ENCODE assay signal across 10 cellular contexts in genomic region chr5:84088996-84089395, GRCh38.
DNase-seq lines count a peak whose midpoint lies in the region; ATAC-seq, FAIRE-seq and TF ChIP-seq lines count a peak whose summit lies in the region.
"Had no signal": no experiment of that assay in that cellular context is flagged by ENCODE, and none has a peak within 500 bp of the region (broad histone marks: within the 10 kb centered on the region; RNA-seq: fewer than 3 reads in every experiment).

No MANE protein-coding gene starts in this region.

- no peak overlapping the region for H3K4me3 Mint-ChIP-seq in astrocyte (ENCODE audit: unreplicated experiment)
- H3K4me3 Mint-ChIP-seq: activated B cell treated with CpG ODN at 0.5 μM for 24 hours had no signal

- H3K4me3 ChIP-seq in astrocyte (ENCODE audit: insufficient read depth, low read depth, low read length): no peak overlapping the region
- H3K4me3 ChIP-seq: right lobe of liver had no signal

- no peaks in the 10 kb centered on the region for H3K27me3 Mint-ChIP-seq in astrocyte (ENCODE audit: low read depth, unreplicated experiment)
- H3K27me3 Mint-ChIP-seq: activated B cell treated with CpG ODN at 0.5 μM for 24 hours had no signal

- peaks cover 2% of the 10 kb centered on the region for H3K36me3 ChIP-seq in astrocyte (ENCODE audit: insufficient read depth, low read length)
- H3K36me3 ChIP-seq: right lobe of liver had no signal

- no peak overlapping the region for H3K27ac Mint-ChIP-seq in astrocyte (ENCODE audit: unreplicated experiment)
- H3K27ac Mint-ChIP-seq: activated B cell treated with CpG ODN at 0.5 μM for 24 hours had no signal

- peaks cover 3% of the 10 kb centered on the region for H3K9me3 Mint-ChIP-seq in astrocyte (ENCODE audit: unreplicated experiment)
- H3K9me3 Mint-ChIP-seq: activated B cell treated with CpG ODN at 0.5 μM for 24 hours had no signal

- FAIRE-seq in astrocyte (lab: Jason Lieb, UNC): no peak
- FAIRE-seq: endometrium had no signal

- peak; percentile 66 for TF ChIP-seq RAD21 in Ishikawa (IDR thresholded peaks at IDR 0.05; ENCODE audit: low read depth)

- peaks cover 14% of the 10 kb centered on the region for H3K4me1 Mint-ChIP-seq in astrocyte (ENCODE audit: low read depth, unreplicated experiment)
- H3K4me1 Mint-ChIP-seq: activated B cell treated with CpG ODN at 0.5 μM for 24 hours had no signal

- DNase-seq in GM10266 (ENCODE audit: extremely low spot score) (no peak), astrocyte (ENCODE audit: low read depth) (peak; percentile 11), midbrain (lab: John Stamatoyannopoulos, UW) (peak; percentile 6), RWPE1 (ENCODE audit: low spot score) (no peak)
- DNase-seq: activated B cell treated with CpG ODN at 0.5 μM for 24 hours, right lobe of liver had no signal

- ATAC-seq in GM18873 (IDR thresholded peaks at IDR 0.05; ENCODE audit: low FRiP score, unreplicated experiment): no peak
- no peak for ATAC-seq in HG03460 (IDR thresholded peaks at IDR 0.05; ENCODE audit: unreplicated experiment)

- H3K27ac ChIP-seq in astrocyte (ENCODE audit: low read depth, low read length) (no peak overlapping the region), RWPE1 (no peak overlapping the region)
- H3K27ac ChIP-seq: right lobe of liver had no signal

- CTCF ChIA-PET in RWPE1 (lab: Yijun Ruan, JAX): interaction anchor here (0.6 to 1.7 kb wide), 6 partner anchors 22 to 1666 kb away, joined by 3 to 9 read pairs (median 3); no protein-coding TSS in a partner anchor

- no peaks in the 10 kb centered on the region for H3K4me1 ChIP-seq in astrocyte (ENCODE audit: insufficient read depth, low read length)
- H3K4me1 ChIP-seq: right lobe of liver had no signal

- no peaks in the 10 kb centered on the region for H4K20me1 ChIP-seq in astrocyte (ENCODE audit: insufficient read depth, low read length)

- H3K36me3 Mint-ChIP-seq in astrocyte (ENCODE audit: low read depth, unreplicated experiment): peaks cover 20% of the 10 kb centered on the region

- TF ChIP-seq CTCF in GM10266 (IDR thresholded peaks at IDR 0.05; ENCODE audit: control insufficient read depth, insufficient read depth, low read depth, missing control alignments) (peak; percentile 27), astrocyte (IDR thresholded peaks at IDR 0.05; ENCODE audit: insufficient read depth, low read depth, low read length) (peak; percentile 4), RWPE1 (conservative IDR thresholded peaks at IDR 0.05; ENCODE audit: low read depth) (no peak)

- H3K79me2 ChIP-seq in astrocyte (ENCODE audit: insufficient read depth, low read length): no peaks in the 10 kb centered on the region

- no peak for TF ChIP-seq EP300 in Ishikawa (IDR thresholded peaks at IDR 0.05; ENCODE audit: borderline replicate concordance)

- H3K9me3 ChIP-seq in astrocyte (ENCODE audit: insufficient read depth, low read depth, low read length): no peaks in the 10 kb centered on the region
- H3K9me3 ChIP-seq: right lobe of liver had no signal

- no peak overlapping the region for H3K9ac ChIP-seq in astrocyte (ENCODE audit: low read length)

- no peak overlapping the region for H2AFZ ChIP-seq in astrocyte (ENCODE audit: low read depth, low read length)

- H3K27me3 ChIP-seq in astrocyte (ENCODE audit: insufficient read depth, low read length): no peaks in the 10 kb centered on the region
- H3K27me3 ChIP-seq: right lobe of liver had no signal

- H3K4me2 ChIP-seq in astrocyte (ENCODE audit: low read length): no peak overlapping the region

- POLR2A ChIA-PET in RWPE1 (lab: Yijun Ruan, JAX; ENCODE audit: low non-redundant PET): no interaction called here

TF ChIP-seq in Ishikawa, 13 proteins besides CTCF, POLR2A, EP300 and RAD21:
- TF ChIP-seq YY1 (IDR thresholded peaks at IDR 0.05; ENCODE audit: low read depth) (no peak), USF1 (IDR thresholded peaks at IDR 0.05) (peak; percentile 33; the same call in 1 of the 2 replicates)

Comparison
In these comparisons a context has a peak if more than half of its experiments do, and no peak if none do; other contexts are left out.
1. DNase-seq: peak in astrocyte (single experiment) and midbrain (single experiment); none in GM10266 (single experiment) and RWPE1 (single experiment).